In the genomic region with DNA sequence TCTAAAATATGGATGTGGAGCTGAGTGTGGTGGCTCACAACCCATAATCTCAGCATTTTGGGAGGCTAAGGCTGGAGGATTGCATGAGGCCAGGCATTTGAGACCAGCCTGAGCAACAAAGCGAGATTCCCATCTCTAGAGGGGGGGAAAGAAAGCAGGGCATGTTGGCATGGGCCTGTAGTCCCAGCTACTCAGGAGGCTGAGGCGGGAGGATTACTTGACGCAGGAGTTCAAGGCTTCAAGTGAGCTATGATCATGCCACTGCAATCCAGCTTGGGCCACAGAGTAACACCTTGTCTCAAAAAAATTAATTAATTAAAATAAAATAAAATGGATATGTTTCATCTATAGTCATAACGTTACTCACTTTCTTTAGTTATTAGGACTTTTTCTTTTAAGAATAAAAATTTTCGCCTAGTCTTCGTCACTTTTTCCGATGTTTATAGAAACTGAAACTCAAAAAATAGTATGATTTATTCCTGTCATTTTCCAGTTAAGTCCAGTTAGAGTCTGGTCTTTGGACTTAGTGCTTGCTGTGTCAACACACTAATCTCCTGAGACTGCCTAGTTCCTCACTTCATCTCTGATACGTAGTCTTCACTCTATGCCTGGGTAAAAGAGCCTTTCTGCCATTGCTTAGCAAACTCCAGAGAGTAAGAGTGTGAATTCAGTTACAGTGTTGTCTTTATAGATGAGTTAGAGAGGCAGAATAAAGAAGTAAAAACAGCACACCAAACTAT, we compare ENCODE assay signal across 15 cellular contexts. TPM values are rescaled to one million over a fixed set of nuclear protein-coding genes. Genes with fewer than 3 reads are reported as not detected.
A peak's percentile ranks its signal among the peaks of the same experiment; 100 is the strongest.
DNase-seq lines count a peak whose midpoint lies in the region; ATAC-seq and TF ChIP-seq lines count a peak whose summit lies in the region.
"Had no signal": no experiment of that assay in that cellular context is flagged by ENCODE, and none has a peak within 500 bp of the region (broad histone marks: within the 10 kb centered on the region; RNA-seq: fewer than 3 reads in every experiment).

No MANE protein-coding gene starts in this region.

- H3K4me1 ChIP-seq in heart left ventricle: peaks cover 0 to 12% (median 0%) of the 10 kb centered on the region in 12 donors
- H3K4me1 ChIP-seq in liver (ENCODE audit: control insufficient read depth in 4 of 4, insufficient read depth in 4 of 4, low read length in 3 of 4): peaks cover 0 to 7% (median under 1%) of the 10 kb centered on the region in 4 donors
- H3K4me1 ChIP-seq in transverse colon: peaks cover 0 to 56% (median 20%) of the 10 kb centered on the region in 4 donors

- DNase-seq in Right ventricle myocardium superior: no peak
- DNase-seq in heart left ventricle: no peak
- DNase-seq in activated T-helper 1 cell treated with anti-CD3 and anti-CD28 coated beads, Interleukin-12 subunit alpha, Interleukin-12 subunit beta, Interleukin-2, Interleukin-4 antibody, amounts not matched to agents 30 ng/mL and 10 ng/mL and 1 ng/mL, durations not matched to agents 14 hours and 24 hours and 36 hours (ENCODE audit: low spot score): no peak
- DNase-seq in transverse colon: peak; percentile 10
- no peak for DNase-seq in T-helper 9 cell
- DNase-seq: amniotic stem cell, dermis blood vessel endothelial cell, DMS153, MM.1S, occipital lobe, testis had no signal

- intact Hi-C loops in Right ventricle myocardium superior (cut with DNase I) (no loop called here), heart left ventricle (cut with DNase I) (no loop called here), transverse colon (cut with DNase I; ENCODE audit: low total_unique reads) (no loop called here)
- intact Hi-C loops in activated T-helper 1 cell treated with anti-CD3 and anti-CD28 coated beads, Interleukin-12 subunit alpha, Interleukin-12 subunit beta, Interleukin-2, Interleukin-4 antibody, amounts not matched to agents 30 ng/mL and 10 ng/mL and 1 ng/mL, durations not matched to agents 14 hours and 24 hours and 36 hours (cut with micrococcal nuclease): loop anchor here (5.0 kb wide), 1 partner anchor 130 kb away; no protein-coding TSS in a partner anchor

- H3K27me3 Mint-ChIP-seq in activated T-helper 1 cell treated with anti-CD3 and anti-CD28 coated beads, Interleukin-12 subunit alpha, Interleukin-12 subunit beta, Interleukin-2, Interleukin-4 antibody, amounts not matched to agents 30 ng/mL and 10 ng/mL and 1 ng/mL, durations not matched to agents 14 hours and 24 hours and 36 hours (ENCODE audit: insufficient read depth): no peaks in the 10 kb centered on the region

- in situ Hi-C loops in transverse colon (cut with MboI; ENCODE audit: low pct_ligation_motif_present in 1 of 4, low pct_unique_long_range_greater_than_20kb in 1 of 4, low sequenced_read_pairs in 3 of 4): no loop called here

- ATAC-seq in Right ventricle myocardium superior (ENCODE audit: poor library complexity) (peak; percentile 62), heart left ventricle (no peak), GM19395 (IDR thresholded peaks at IDR 0.05; ENCODE audit: unreplicated experiment) (no peak), GM21529 (IDR thresholded peaks at IDR 0.05; ENCODE audit: unreplicated experiment) (no peak)
- ATAC-seq: activated CD4-positive, CD25-positive, alpha-beta regulatory T cell treated with anti-CD3 and anti-CD28 coated beads, Interleukin-2, amount 50 U/mL, for 24 hours had no signal

- TF ChIP-seq CTCF in heart left ventricle (IDR thresholded peaks at IDR 0.05) (no peak), liver (IDR thresholded peaks at IDR 0.05; ENCODE audit: low read depth, low read length, missing input control) (no peak), transverse colon (IDR thresholded peaks at IDR 0.05) (no peak)

- H3K4me3 Mint-ChIP-seq in activated T-helper 1 cell treated with anti-CD3 and anti-CD28 coated beads, Interleukin-12 subunit alpha, Interleukin-12 subunit beta, Interleukin-2, Interleukin-4 antibody, amounts not matched to agents 30 ng/mL and 10 ng/mL and 1 ng/mL, durations not matched to agents 14 hours and 24 hours and 36 hours: no peak overlapping the region

- TF ChIP-seq EP300 in transverse colon (IDR thresholded peaks at IDR 0.05; ENCODE audit: low read depth): no peak

- H3K9me3 Mint-ChIP-seq in activated T-helper 1 cell treated with anti-CD3 and anti-CD28 coated beads, Interleukin-12 subunit alpha, Interleukin-12 subunit beta, Interleukin-2, Interleukin-4 antibody, amounts not matched to agents 30 ng/mL and 10 ng/mL and 1 ng/mL, durations not matched to agents 14 hours and 24 hours and 36 hours: no peaks in the 10 kb centered on the region

- peak overlapping the region in 1 of 12 donors; percentile 24 for H3K4me3 ChIP-seq in heart left ventricle
- H3K4me3 ChIP-seq in liver (ENCODE audit: low read depth in 1 of 3, low read length in 3 of 3): no peak overlapping the region
- H3K4me3 ChIP-seq in transverse colon: peak overlapping the region in 1 of 4 donors; percentile 14
- H3K4me3 ChIP-seq: testis had no signal

- peak overlapping the region; percentile 29 for H3K27ac Mint-ChIP-seq in activated T-helper 1 cell treated with anti-CD3 and anti-CD28 coated beads, Interleukin-12 subunit alpha, Interleukin-12 subunit beta, Interleukin-2, Interleukin-4 antibody, amounts not matched to agents 30 ng/mL and 10 ng/mL and 1 ng/mL, durations not matched to agents 14 hours and 24 hours and 36 hours

- peaks cover 10% of the 10 kb centered on the region for H3K36me3 Mint-ChIP-seq in activated T-helper 1 cell treated with anti-CD3 and anti-CD28 coated beads, Interleukin-12 subunit alpha, Interleukin-12 subunit beta, Interleukin-2, Interleukin-4 antibody, amounts not matched to agents 30 ng/mL and 10 ng/mL and 1 ng/mL, durations not matched to agents 14 hours and 24 hours and 36 hours (ENCODE audit: low read depth)

- TF ChIP-seq RAD21 in liver (IDR thresholded peaks at IDR 0.05): no peak

- H3K27ac ChIP-seq in heart left ventricle (peak overlapping the region in 5 of 12 donors; percentile 13 to 25 (median 21)), liver (ENCODE audit: low read depth in 1 of 2, low read length in 2 of 2) (peak overlapping the region in 1 of 2 donors; percentile 14), transverse colon (peak overlapping the region; percentile 81 to 91 (median 85))
- H3K27ac ChIP-seq: testis had no signal

- no peak for TF ChIP-seq POLR2A in heart left ventricle (IDR thresholded peaks at IDR 0.05)
- peak; percentile 77 for TF ChIP-seq POLR2A in transverse colon (IDR thresholded peaks at IDR 0.05)

- no peak overlapping the region for H3K9ac ChIP-seq in liver (ENCODE audit: low read depth in 1 of 2, low read length in 2 of 2)

- H3K27me3 ChIP-seq in heart left ventricle: no peaks in the 10 kb centered on the region
- H3K27me3 ChIP-seq in liver (ENCODE audit: control insufficient read depth in 4 of 4, insufficient read depth in 4 of 4, low read length in 3 of 4): no peaks in the 10 kb centered on the region
- no peaks in the 10 kb centered on the region for H3K27me3 ChIP-seq in transverse colon
- H3K27me3 ChIP-seq: testis had no signal

- H3K4me1 Mint-ChIP-seq in activated T-helper 1 cell treated with anti-CD3 and anti-CD28 coated beads, Interleukin-12 subunit alpha, Interleukin-12 subunit beta, Interleukin-2, Interleukin-4 antibody, amounts not matched to agents 30 ng/mL and 10 ng/mL and 1 ng/mL, durations not matched to agents 14 hours and 24 hours and 36 hours (ENCODE audit: low read depth): peaks cover 17% of the 10 kb centered on the region

- 86 to 92% (median 90%) methylated on average over 8 of the region's 8 CpGs for WGBS in heart left ventricle, 4 donors
- 73% methylated on average over 8 of the region's 8 CpGs for WGBS in liver
- 55 to 60% methylated on average over 7 to 8 of the region's 8 CpGs for WGBS in transverse colon (ENCODE audit: low coverage in 1 of 2), 2 donors

- peaks cover 0 to 51% (median 28%) of the 10 kb centered on the region in 9 donors for H3K36me3 ChIP-seq in heart left ventricle
- peaks cover 0 to 8% (median 2%) of the 10 kb centered on the region in 4 donors for H3K36me3 ChIP-seq in liver (ENCODE audit: control insufficient read depth in 4 of 4, insufficient read depth in 3 of 4, low read depth in 1 of 4, low read length in 3 of 4)
- peaks cover 0 to 4% (median 0%) of the 10 kb centered on the region in 4 donors for H3K36me3 ChIP-seq in transverse colon

- H3K9me3 ChIP-seq in heart left ventricle: no peaks in the 10 kb centered on the region
- no peaks in the 10 kb centered on the region for H3K9me3 ChIP-seq in liver (ENCODE audit: control insufficient read depth in 4 of 4, low read length in 3 of 4)
- H3K9me3 ChIP-seq in transverse colon: no peaks in the 10 kb centered on the region
- H3K9me3 ChIP-seq: testis had no signal

TF ChIP-seq in liver, 16 proteins besides CTCF, POLR2A, EP300 and RAD21 (continues in another document):
- TF ChIP-seq ATF3 (IDR thresholded peaks at IDR 0.05) (no peak), YY1 (IDR thresholded peaks at IDR 0.05) (no peak), HNF4G (IDR thresholded peaks at IDR 0.05) (no peak), FOXA2 (IDR thresholded peaks at IDR 0.05) (no peak), JUND (IDR thresholded peaks at IDR 0.05) (peak in 1 of 2 donors; percentile 61), FOXA1 (IDR thresholded peaks at IDR 0.05) (no peak), HNF4A (conservative IDR thresholded peaks at IDR 0.05) (peak; percentile 56 to 63), RXRA (IDR thresholded peaks at IDR 0.05) (no peak)

RNA-seq across cellular contexts. Expression of gene IARS2, which starts 28.0 kb away (rescaled TPM):
- total RNA-seq in Right ventricle myocardium superior: 82.4 TPM
- 10 to 100 TPM; 62.3 to 87.2 (median 79.3) TPM for total RNA-seq in heart left ventricle
- 10 to 100 TPM; 23.2 to 72.7 TPM for polyA plus RNA-seq in heart left ventricle
- total RNA-seq in activated T-helper 1 cell treated with anti-CD3 and anti-CD28 coated beads, Interleukin-12 subunit alpha, Interleukin-12 subunit beta, Interleukin-2, Interleukin-4 antibody, amounts not matched to agents 30 ng/mL and 10 ng/mL and 1 ng/mL, durations not matched to agents 14 hours and 24 hours and 36 hours: 72.8 and 74.7 TPM in 2 replicates
- total RNA-seq in liver: 10 to 100 TPM; 44.6 to 53.8 TPM
- 10 to 100 TPM; 31.8 to 43.8 TPM for polyA plus RNA-seq in liver
- 10 to 100 TPM; 46.2 to 87.0 (median 70.8) TPM for total RNA-seq in transverse colon

RNA-seq across cellular contexts. Expression of gene BPNT1, which starts 32.4 kb away (rescaled TPM):
- 19.9 TPM for total RNA-seq in Right ventricle myocardium superior
- 10 to 100 TPM; 13.4 to 25.8 (median 18.8) TPM for total RNA-seq in heart left ventricle
- 10 to 100 TPM in 1 of 2 donors, 1 to 10 TPM in 1; 7.4 to 19.9 TPM for polyA plus RNA-seq in heart left ventricle
- total RNA-seq in activated T-helper 1 cell treated with anti-CD3 and anti-CD28 coated beads, Interleukin-12 subunit alpha, Interleukin-12 subunit beta, Interleukin-2, Interleukin-4 antibody, amounts not matched to agents 30 ng/mL and 10 ng/mL and 1 ng/mL, durations not matched to agents 14 hours and 24 hours and 36 hours: 27.0 and 28.2 TPM in 2 replicates
- 10 to 100 TPM; 11.5 to 16.4 TPM for total RNA-seq in liver
- 10 to 100 TPM; 12.0 to 13.1 TPM for polyA plus RNA-seq in liver
- 10 to 100 TPM; 17.7 to 73.9 (median 45.7) TPM for total RNA-seq in transverse colon
